ENCODE assay signal across 1 cellular context in the genomic region with DNA sequence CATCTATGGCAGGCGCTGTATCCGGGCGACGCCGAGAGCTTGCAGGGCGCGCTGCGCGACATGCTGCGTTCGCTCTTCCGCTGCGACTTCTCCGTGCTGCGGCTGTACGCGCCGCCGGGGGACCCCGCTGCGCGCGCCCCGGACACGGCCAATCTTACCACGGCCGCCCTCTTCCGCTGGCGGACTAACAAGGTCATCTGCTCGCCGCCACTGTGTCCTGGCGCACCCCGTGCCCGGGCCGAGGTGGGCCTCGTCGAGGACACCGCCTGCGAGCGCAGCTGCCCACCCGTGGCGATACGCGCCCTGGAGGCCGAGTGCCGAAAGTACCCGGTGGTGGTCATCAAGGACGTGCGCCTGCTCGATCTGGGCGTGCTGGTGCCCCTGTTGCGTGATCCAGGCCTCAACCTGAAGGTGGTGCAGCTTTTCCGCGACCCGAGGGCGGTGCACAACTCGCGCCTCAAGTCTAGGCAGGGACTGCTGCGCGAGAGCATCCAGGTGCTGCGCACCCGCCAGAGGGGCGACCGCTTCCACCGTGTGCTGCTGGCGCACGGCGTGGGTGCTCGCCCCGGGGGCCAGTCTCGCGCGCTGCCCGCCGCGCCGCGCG.
TF ChIP-seq lines count a peak whose summit lies in the region.

No MANE protein-coding gene starts in this region.

TF ChIP-seq in HepG2, 621 proteins besides CTCF, POLR2A, EP300 and RAD21 (continued from another document and continues in another):
- TF ChIP-seq, protein P1, sequence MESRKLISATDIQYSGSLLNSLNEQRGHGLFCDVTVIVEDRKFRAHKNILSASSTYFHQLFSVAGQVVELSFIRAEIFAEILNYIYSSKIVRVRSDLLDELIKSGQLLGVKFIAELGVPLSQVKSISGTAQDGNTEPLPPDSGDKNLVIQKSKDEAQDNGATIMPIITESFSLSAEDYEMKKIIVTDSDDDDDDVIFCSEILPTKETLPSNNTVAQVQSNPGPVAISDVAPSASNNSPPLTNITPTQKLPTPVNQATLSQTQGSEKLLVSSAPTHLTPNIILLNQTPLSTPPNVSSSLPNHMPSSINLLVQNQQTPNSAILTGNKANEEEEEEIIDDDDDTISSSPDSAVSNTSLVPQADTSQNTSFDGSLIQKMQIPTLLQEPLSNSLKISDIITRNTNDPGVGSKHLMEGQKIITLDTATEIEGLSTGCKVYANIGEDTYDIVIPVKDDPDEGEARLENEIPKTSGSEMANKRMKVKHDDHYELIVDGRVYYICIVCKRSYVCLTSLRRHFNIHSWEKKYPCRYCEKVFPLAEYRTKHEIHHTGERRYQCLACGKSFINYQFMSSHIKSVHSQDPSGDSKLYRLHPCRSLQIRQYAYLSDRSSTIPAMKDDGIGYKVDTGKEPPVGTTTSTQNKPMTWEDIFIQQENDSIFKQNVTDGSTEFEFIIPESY (CRISPR knock-in tag; IDR thresholded peaks at IDR 0.05): peak; percentile 98
- TF ChIP-seq ZNF24 (IDR thresholded peaks at IDR 0.05): no peak
- 0 out of 2 replicates have a peak, but pooled peaks have one; percentile 8 for TF ChIP-seq ELF3 (CRISPR knock-in tag; IDR thresholded peaks at IDR 0.05)
- TF ChIP-seq, protein P2, sequence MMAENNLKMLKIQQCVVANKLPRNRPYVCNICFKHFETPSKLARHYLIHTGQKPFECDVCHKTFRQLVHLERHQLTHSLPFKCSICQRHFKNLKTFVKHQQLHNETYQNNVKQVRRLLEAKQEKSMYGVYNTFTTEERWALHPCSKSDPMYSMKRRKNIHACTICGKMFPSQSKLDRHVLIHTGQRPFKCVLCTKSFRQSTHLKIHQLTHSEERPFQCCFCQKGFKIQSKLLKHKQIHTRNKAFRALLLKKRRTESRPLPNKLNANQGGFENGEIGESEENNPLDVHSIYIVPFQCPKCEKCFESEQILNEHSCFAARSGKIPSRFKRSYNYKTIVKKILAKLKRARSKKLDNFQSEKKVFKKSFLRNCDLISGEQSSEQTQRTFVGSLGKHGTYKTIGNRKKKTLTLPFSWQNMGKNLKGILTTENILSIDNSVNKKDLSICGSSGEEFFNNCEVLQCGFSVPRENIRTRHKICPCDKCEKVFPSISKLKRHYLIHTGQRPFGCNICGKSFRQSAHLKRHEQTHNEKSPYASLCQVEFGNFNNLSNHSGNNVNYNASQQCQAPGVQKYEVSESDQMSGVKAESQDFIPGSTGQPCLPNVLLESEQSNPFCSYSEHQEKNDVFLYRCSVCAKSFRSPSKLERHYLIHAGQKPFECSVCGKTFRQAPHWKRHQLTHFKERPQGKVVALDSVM (CRISPR knock-in tag; IDR thresholded peaks at IDR 0.05): 0 out of 2 replicates have a peak, but pooled peaks have one; percentile 2
- no peak for TF ChIP-seq ZSCAN21 (CRISPR knock-in tag; IDR thresholded peaks at IDR 0.05; ENCODE audit: borderline replicate concordance)
- no peak for TF ChIP-seq LCORL (IDR thresholded peaks at IDR 0.05)
- TF ChIP-seq LCORL (CRISPR knock-in tag; IDR thresholded peaks at IDR 0.05): no peak
- TF ChIP-seq ZNF724P (CRISPR knock-in tag; IDR thresholded peaks at IDR 0.05; ENCODE audit: borderline replicate concordance): no peak
- no peak for TF ChIP-seq RAD51 (IDR thresholded peaks at IDR 0.05; ENCODE audit: borderline replicate concordance)
- peak; percentile 48; the same call in 1 of the 2 replicates for TF ChIP-seq ZMAT3 (CRISPR knock-in tag; conservative IDR thresholded peaks at IDR 0.05)
- no peak for TF ChIP-seq ZNF768 (CRISPR knock-in tag; IDR thresholded peaks at IDR 0.05)
- no peak for TF ChIP-seq HOXA9 (CRISPR knock-in tag; IDR thresholded peaks at IDR 0.05; ENCODE audit: borderline replicate concordance)
- TF ChIP-seq POGZ (CRISPR knock-in tag; IDR thresholded peaks at IDR 0.05): peak; percentile 24; the same call in 1 of the 2 replicates
- no peak for TF ChIP-seq KDM3A (CRISPR knock-in tag; IDR thresholded peaks at IDR 0.05; ENCODE audit: low read depth)
- TF ChIP-seq RXRA (CRISPR knock-in tag; IDR thresholded peaks at IDR 0.05): peak; percentile 37; the same call in 1 of the 2 replicates
- TF ChIP-seq, protein P3, sequence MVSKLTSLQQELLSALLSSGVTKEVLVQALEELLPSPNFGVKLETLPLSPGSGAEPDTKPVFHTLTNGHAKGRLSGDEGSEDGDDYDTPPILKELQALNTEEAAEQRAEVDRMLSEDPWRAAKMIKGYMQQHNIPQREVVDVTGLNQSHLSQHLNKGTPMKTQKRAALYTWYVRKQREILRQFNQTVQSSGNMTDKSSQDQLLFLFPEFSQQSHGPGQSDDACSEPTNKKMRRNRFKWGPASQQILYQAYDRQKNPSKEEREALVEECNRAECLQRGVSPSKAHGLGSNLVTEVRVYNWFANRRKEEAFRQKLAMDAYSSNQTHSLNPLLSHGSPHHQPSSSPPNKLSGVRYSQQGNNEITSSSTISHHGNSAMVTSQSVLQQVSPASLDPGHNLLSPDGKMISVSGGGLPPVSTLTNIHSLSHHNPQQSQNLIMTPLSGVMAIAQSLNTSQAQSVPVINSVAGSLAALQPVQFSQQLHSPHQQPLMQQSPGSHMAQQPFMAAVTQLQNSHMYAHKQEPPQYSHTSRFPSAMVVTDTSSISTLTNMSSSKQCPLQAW (CRISPR knock-in tag; IDR thresholded peaks at IDR 0.05): 0 out of 2 replicates have a peak, but pooled peaks have one; percentile 44
- no peak for TF ChIP-seq ZNF878 (CRISPR knock-in tag; IDR thresholded peaks at IDR 0.05)
- TF ChIP-seq ZNF317 (CRISPR knock-in tag; IDR thresholded peaks at IDR 0.05): no peak; the same call in 1 of the 2 replicates
- no peak for TF ChIP-seq ZNF615 (CRISPR knock-in tag; IDR thresholded peaks at IDR 0.05; ENCODE audit: borderline replicate concordance)
- TF ChIP-seq KAT7 (CRISPR knock-in tag; IDR thresholded peaks at IDR 0.05; ENCODE audit: borderline replicate concordance): no peak
- TF ChIP-seq, protein P4, sequence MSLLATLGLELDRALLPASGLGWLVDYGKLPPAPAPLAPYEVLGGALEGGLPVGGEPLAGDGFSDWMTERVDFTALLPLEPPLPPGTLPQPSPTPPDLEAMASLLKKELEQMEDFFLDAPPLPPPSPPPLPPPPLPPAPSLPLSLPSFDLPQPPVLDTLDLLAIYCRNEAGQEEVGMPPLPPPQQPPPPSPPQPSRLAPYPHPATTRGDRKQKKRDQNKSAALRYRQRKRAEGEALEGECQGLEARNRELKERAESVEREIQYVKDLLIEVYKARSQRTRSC (CRISPR knock-in tag; IDR thresholded peaks at IDR 0.05; ENCODE audit: low read depth): no peak
- TF ChIP-seq GPN1 (CRISPR knock-in tag; IDR thresholded peaks at IDR 0.05; ENCODE audit: borderline replicate concordance): no peak
- no peak for TF ChIP-seq NR1H2 (CRISPR knock-in tag; IDR thresholded peaks at IDR 0.05; ENCODE audit: borderline replicate concordance, low read depth)
- no peak for TF ChIP-seq STAG1 (CRISPR knock-in tag; IDR thresholded peaks at IDR 0.05)
- no peak for TF ChIP-seq ARNTL (CRISPR knock-in tag; IDR thresholded peaks at IDR 0.05)
- TF ChIP-seq ZBTB38 (CRISPR knock-in tag; IDR thresholded peaks at IDR 0.05): peak; percentile 79; the same call in 1 of the 2 replicates
- TF ChIP-seq KDM5B (CRISPR knock-in tag; IDR thresholded peaks at IDR 0.05; ENCODE audit: borderline replicate concordance): 0 out of 2 replicates have a peak, but pooled peaks have one; percentile 53
- peak; percentile 64 for TF ChIP-seq KMT2A (CRISPR knock-in tag; IDR thresholded peaks at IDR 0.05)
- 0 out of 2 replicates have a peak, but pooled peaks have one; percentile 26 for TF ChIP-seq SP2 (CRISPR knock-in tag; IDR thresholded peaks at IDR 0.05)
- TF ChIP-seq ZFP36L1 (CRISPR knock-in tag; IDR thresholded peaks at IDR 0.05): no peak
- no peak for TF ChIP-seq ZFP90 (CRISPR knock-in tag; IDR thresholded peaks at IDR 0.05; ENCODE audit: borderline replicate concordance)
- TF ChIP-seq, protein P5, sequence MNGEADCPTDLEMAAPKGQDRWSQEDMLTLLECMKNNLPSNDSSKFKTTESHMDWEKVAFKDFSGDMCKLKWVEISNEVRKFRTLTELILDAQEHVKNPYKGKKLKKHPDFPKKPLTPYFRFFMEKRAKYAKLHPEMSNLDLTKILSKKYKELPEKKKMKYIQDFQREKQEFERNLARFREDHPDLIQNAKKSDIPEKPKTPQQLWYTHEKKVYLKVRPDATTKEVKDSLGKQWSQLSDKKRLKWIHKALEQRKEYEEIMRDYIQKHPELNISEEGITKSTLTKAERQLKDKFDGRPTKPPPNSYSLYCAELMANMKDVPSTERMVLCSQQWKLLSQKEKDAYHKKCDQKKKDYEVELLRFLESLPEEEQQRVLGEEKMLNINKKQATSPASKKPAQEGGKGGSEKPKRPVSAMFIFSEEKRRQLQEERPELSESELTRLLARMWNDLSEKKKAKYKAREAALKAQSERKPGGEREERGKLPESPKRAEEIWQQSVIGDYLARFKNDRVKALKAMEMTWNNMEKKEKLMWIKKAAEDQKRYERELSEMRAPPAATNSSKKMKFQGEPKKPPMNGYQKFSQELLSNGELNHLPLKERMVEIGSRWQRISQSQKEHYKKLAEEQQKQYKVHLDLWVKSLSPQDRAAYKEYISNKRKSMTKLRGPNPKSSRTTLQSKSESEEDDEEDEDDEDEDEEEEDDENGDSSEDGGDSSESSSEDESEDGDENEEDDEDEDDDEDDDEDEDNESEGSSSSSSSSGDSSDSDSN (CRISPR knock-in tag; IDR thresholded peaks at IDR 0.05): peak; percentile 37; the same call in 1 of the 2 replicates
- peak; percentile 60; the same call in 1 of the 2 replicates for TF ChIP-seq GABPB1 (CRISPR knock-in tag; IDR thresholded peaks at IDR 0.05)
- TF ChIP-seq, protein P6, sequence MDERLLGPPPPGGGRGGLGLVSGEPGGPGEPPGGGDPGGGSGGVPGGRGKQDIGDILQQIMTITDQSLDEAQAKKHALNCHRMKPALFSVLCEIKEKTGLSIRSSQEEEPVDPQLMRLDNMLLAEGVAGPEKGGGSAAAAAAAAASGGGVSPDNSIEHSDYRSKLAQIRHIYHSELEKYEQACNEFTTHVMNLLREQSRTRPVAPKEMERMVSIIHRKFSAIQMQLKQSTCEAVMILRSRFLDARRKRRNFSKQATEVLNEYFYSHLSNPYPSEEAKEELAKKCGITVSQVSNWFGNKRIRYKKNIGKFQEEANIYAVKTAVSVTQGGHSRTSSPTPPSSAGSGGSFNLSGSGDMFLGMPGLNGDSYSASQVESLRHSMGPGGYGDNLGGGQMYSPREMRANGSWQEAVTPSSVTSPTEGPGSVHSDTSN (CRISPR knock-in tag; IDR thresholded peaks at IDR 0.05): no peak
- no peak for TF ChIP-seq CC2D1A (CRISPR knock-in tag; IDR thresholded peaks at IDR 0.05)
- TF ChIP-seq, protein P7, sequence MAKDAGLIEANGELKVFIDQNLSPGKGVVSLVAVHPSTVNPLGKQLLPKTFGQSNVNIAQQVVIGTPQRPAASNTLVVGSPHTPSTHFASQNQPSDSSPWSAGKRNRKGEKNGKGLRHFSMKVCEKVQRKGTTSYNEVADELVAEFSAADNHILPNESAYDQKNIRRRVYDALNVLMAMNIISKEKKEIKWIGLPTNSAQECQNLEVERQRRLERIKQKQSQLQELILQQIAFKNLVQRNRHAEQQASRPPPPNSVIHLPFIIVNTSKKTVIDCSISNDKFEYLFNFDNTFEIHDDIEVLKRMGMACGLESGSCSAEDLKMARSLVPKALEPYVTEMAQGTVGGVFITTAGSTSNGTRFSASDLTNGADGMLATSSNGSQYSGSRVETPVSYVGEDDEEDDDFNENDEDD (CRISPR knock-in tag; IDR thresholded peaks at IDR 0.05; ENCODE audit: borderline replicate concordance): peak; percentile 30; the same call in 1 of the 2 replicates
- TF ChIP-seq, protein P8, sequence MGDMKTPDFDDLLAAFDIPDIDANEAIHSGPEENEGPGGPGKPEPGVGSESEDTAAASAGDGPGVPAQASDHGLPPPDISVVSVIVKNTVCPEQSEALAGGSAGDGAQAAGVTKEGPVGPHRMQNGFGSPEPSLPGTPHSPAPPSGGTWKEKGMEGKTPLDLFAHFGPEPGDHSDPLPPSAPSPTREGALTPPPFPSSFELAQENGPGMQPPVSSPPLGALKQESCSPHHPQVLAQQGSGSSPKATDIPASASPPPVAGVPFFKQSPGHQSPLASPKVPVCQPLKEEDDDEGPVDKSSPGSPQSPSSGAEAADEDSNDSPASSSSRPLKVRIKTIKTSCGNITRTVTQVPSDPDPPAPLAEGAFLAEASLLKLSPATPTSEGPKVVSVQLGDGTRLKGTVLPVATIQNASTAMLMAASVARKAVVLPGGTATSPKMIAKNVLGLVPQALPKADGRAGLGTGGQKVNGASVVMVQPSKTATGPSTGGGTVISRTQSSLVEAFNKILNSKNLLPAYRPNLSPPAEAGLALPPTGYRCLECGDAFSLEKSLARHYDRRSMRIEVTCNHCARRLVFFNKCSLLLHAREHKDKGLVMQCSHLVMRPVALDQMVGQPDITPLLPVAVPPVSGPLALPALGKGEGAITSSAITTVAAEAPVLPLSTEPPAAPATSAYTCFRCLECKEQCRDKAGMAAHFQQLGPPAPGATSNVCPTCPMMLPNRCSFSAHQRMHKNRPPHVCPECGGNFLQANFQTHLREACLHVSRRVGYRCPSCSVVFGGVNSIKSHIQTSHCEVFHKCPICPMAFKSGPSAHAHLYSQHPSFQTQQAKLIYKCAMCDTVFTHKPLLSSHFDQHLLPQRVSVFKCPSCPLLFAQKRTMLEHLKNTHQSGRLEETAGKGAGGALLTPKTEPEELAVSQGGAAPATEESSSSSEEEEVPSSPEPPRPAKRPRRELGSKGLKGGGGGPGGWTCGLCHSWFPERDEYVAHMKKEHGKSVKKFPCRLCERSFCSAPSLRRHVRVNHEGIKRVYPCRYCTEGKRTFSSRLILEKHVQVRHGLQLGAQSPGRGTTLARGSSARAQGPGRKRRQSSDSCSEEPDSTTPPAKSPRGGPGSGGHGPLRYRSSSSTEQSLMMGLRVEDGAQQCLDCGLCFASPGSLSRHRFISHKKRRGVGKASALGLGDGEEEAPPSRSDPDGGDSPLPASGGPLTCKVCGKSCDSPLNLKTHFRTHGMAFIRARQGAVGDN (CRISPR knock-in tag; IDR thresholded peaks at IDR 0.05): peak; percentile 79
- TF ChIP-seq, protein P9, sequence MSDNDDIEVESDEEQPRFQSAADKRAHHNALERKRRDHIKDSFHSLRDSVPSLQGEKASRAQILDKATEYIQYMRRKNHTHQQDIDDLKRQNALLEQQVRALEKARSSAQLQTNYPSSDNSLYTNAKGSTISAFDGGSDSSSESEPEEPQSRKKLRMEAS (IDR thresholded peaks at IDR 0.05): peak; percentile 78
- peak; percentile 21; the same call in 1 of the 2 replicates for TF ChIP-seq RBFOX2 (IDR thresholded peaks at IDR 0.05; ENCODE audit: low read depth, low read length)
- TF ChIP-seq ZNF501 (CRISPR knock-in tag; IDR thresholded peaks at IDR 0.05): 0 out of 2 replicates have a peak, but pooled peaks have one; percentile 36
- no peak for TF ChIP-seq CBFB (CRISPR knock-in tag; IDR thresholded peaks at IDR 0.05)
- no peak for TF ChIP-seq ZFP37 (CRISPR knock-in tag; IDR thresholded peaks at IDR 0.05; ENCODE audit: borderline replicate concordance)
- no peak for TF ChIP-seq JUN (CRISPR knock-in tag; IDR thresholded peaks at IDR 0.05)
- TF ChIP-seq NCOA1 (CRISPR knock-in tag; IDR thresholded peaks at IDR 0.05): no peak
- no peak for TF ChIP-seq ZZZ3 (CRISPR knock-in tag; IDR thresholded peaks at IDR 0.05; ENCODE audit: borderline replicate concordance)
- peak; percentile 7; the same call in 1 of the 2 replicates for TF ChIP-seq HOXA3 (CRISPR knock-in tag; IDR thresholded peaks at IDR 0.05)
